15 cellular contexts compared by ENCODE assay signal in genomic region chr1:8652607-8653046, GRCh38.
DNase-seq lines count a peak whose midpoint lies in the region; ATAC-seq and TF ChIP-seq lines count a peak whose summit lies in the region.
"Had no signal": no experiment of that assay in that cellular context is flagged by ENCODE, and none has a peak within 500 bp of the region (broad histone marks: within the 10 kb centered on the region; RNA-seq: fewer than 3 reads in every experiment).

No MANE protein-coding gene starts in this region.

- H3K9me3 Mint-ChIP-seq in activated naive CD4-positive, alpha-beta T cell treated with anti-CD3 and anti-CD28 coated beads, Interleukin-2, amount 10 ng/mL, durations not matched to agents 7 days and 5 days: no peaks in the 10 kb centered on the region
- no peaks in the 10 kb centered on the region for H3K9me3 Mint-ChIP-seq in activated CD8-positive, alpha-beta T cell treated with anti-CD3 and anti-CD28 coated beads, Interleukin-2, amount 10 ng/mL, durations not matched to agents 7 days and 5 days (ENCODE audit: insufficient read depth)
- H3K9me3 Mint-ChIP-seq in stimulated activated naive CD8-positive, alpha-beta T cell treated with anti-CD3 and anti-CD28 coated beads, Interleukin-15, amount 100 ng/mL, for 72 hours: no peaks in the 10 kb centered on the region
- H3K9me3 Mint-ChIP-seq: T-cell had no signal

- DNase-seq in activated naive CD4-positive, alpha-beta T cell treated with anti-CD3 and anti-CD28 coated beads, Interleukin-2, amount 10 ng/mL, durations not matched to agents 7 days and 5 days: no peak
- DNase-seq in activated naive CD4-positive, alpha-beta T cell treated with Interleukin-2 at 50 U/mL for 16 hours: no peak
- DNase-seq in activated CD8-positive, alpha-beta T cell treated with anti-CD3 and anti-CD28 coated beads, Interleukin-2, amount 10 ng/mL, durations not matched to agents 7 days and 5 days: no peak
- DNase-seq in left colon (no peak), GM20000 (ENCODE audit: low spot score) (no peak), vagina (ENCODE audit: extremely low spot score in 2 of 2) (no peak)
- DNase-seq in stimulated activated naive CD8-positive, alpha-beta T cell treated with anti-CD3 and anti-CD28 coated beads, Interleukin-15, amount 100 ng/mL, for 72 hours: no peak
- DNase-seq: caudate nucleus; GDM1; islet precursor cell; NCI-H1417; NK-92 treated with Interleukin-12 subunit alpha and Interleukin-12 subunit beta, amount 100 ng/mL, for 24 hours; stimulated activated CD4-positive, alpha-beta T cell treated with anti-CD3 and anti-CD28 coated beads, Interleukin-2, amount 100 ng/mL, for 48 hours had no signal

- peaks cover 19% of the 10 kb centered on the region for H3K4me1 ChIP-seq in vagina

- no peaks in the 10 kb centered on the region for H3K27me3 ChIP-seq in vagina

- TF ChIP-seq CTCF in GM20000 (IDR thresholded peaks at IDR 0.05; ENCODE audit: extremely low read depth, missing control alignments) (no peak), vagina (IDR thresholded peaks at IDR 0.05) (no peak)

- POLR2A ChIA-PET in activated CD8-positive, alpha-beta T cell treated with anti-CD3 and anti-CD28 coated beads, Interleukin-2, amount 10 ng/mL, durations not matched to agents 7 days and 5 days (lab: Charles Lee): interaction anchor here (1.1 kb wide), 1 partner anchor 96 kb away, joined by 4 read pairs; no protein-coding TSS in a partner anchor

- peaks cover 55% of the 10 kb centered on the region for H3K36me3 Mint-ChIP-seq in activated naive CD4-positive, alpha-beta T cell treated with anti-CD3 and anti-CD28 coated beads, Interleukin-2, amount 10 ng/mL, durations not matched to agents 7 days and 5 days
- H3K36me3 Mint-ChIP-seq in activated CD8-positive, alpha-beta T cell treated with anti-CD3 and anti-CD28 coated beads, Interleukin-2, amount 10 ng/mL, durations not matched to agents 7 days and 5 days (ENCODE audit: low read depth): peaks cover 21% of the 10 kb centered on the region

- intact Hi-C loops in left colon (cut with DNase I, micrococcal nuclease): no loop called here
- intact Hi-C loops in vagina (cut with DNase I): no loop called here

- peaks cover 0 to 4% of the 10 kb centered on the region in 2 donors for H3K36me3 ChIP-seq in vagina

- peaks cover 48% of the 10 kb centered on the region for H3K4me1 Mint-ChIP-seq in activated naive CD4-positive, alpha-beta T cell treated with anti-CD3 and anti-CD28 coated beads, Interleukin-2, amount 10 ng/mL, durations not matched to agents 7 days and 5 days
- H3K4me1 Mint-ChIP-seq in activated CD8-positive, alpha-beta T cell treated with anti-CD3 and anti-CD28 coated beads, Interleukin-2, amount 10 ng/mL, durations not matched to agents 7 days and 5 days (ENCODE audit: low read depth): peaks cover 42% of the 10 kb centered on the region
- peaks cover 42% of the 10 kb centered on the region for H3K4me1 Mint-ChIP-seq in stimulated activated naive CD8-positive, alpha-beta T cell treated with anti-CD3 and anti-CD28 coated beads, Interleukin-15, amount 100 ng/mL, for 72 hours

- no peak overlapping the region for H3K4me3 ChIP-seq in vagina

- H3K27ac ChIP-seq in vagina: no peak overlapping the region

- H3K27me3 Mint-ChIP-seq in activated naive CD4-positive, alpha-beta T cell treated with anti-CD3 and anti-CD28 coated beads, Interleukin-2, amount 10 ng/mL, durations not matched to agents 7 days and 5 days: no peaks in the 10 kb centered on the region
- no peaks in the 10 kb centered on the region for H3K27me3 Mint-ChIP-seq in activated CD8-positive, alpha-beta T cell treated with anti-CD3 and anti-CD28 coated beads, Interleukin-2, amount 10 ng/mL, durations not matched to agents 7 days and 5 days (ENCODE audit: low read depth)
- no peaks in the 10 kb centered on the region for H3K27me3 Mint-ChIP-seq in stimulated activated naive CD8-positive, alpha-beta T cell treated with anti-CD3 and anti-CD28 coated beads, Interleukin-15, amount 100 ng/mL, for 72 hours
- H3K27me3 Mint-ChIP-seq: T-cell had no signal

- H3K4me3 Mint-ChIP-seq in activated naive CD4-positive, alpha-beta T cell treated with anti-CD3 and anti-CD28 coated beads, Interleukin-2, amount 10 ng/mL, durations not matched to agents 7 days and 5 days: no peak overlapping the region
- H3K4me3 Mint-ChIP-seq in activated CD8-positive, alpha-beta T cell treated with anti-CD3 and anti-CD28 coated beads, Interleukin-2, amount 10 ng/mL, durations not matched to agents 7 days and 5 days: no peak overlapping the region
- no peak overlapping the region for H3K4me3 Mint-ChIP-seq in stimulated activated naive CD8-positive, alpha-beta T cell treated with anti-CD3 and anti-CD28 coated beads, Interleukin-15, amount 100 ng/mL, for 72 hours
- H3K4me3 Mint-ChIP-seq: T-cell had no signal

- peak overlapping the region; percentile 86 for H3K27ac Mint-ChIP-seq in activated naive CD4-positive, alpha-beta T cell treated with anti-CD3 and anti-CD28 coated beads, Interleukin-2, amount 10 ng/mL, durations not matched to agents 7 days and 5 days
- H3K27ac Mint-ChIP-seq in activated CD8-positive, alpha-beta T cell treated with anti-CD3 and anti-CD28 coated beads, Interleukin-2, amount 10 ng/mL, durations not matched to agents 7 days and 5 days: peak overlapping the region; percentile 83
- no peak overlapping the region for H3K27ac Mint-ChIP-seq in stimulated activated naive CD8-positive, alpha-beta T cell treated with anti-CD3 and anti-CD28 coated beads, Interleukin-15, amount 100 ng/mL, for 72 hours

- no peak for ATAC-seq in activated CD8-positive, alpha-beta T cell treated with anti-CD3 and anti-CD28 coated beads, Interleukin-2, amount 10 ng/mL, durations not matched to agents 7 days and 5 days
- ATAC-seq in left colon (peak; percentile 31), GM19463 (IDR thresholded peaks at IDR 0.05; ENCODE audit: unreplicated experiment) (no peak)
- ATAC-seq in stimulated activated naive CD8-positive, alpha-beta T cell treated with anti-CD3 and anti-CD28 coated beads, Interleukin-15, amount 100 ng/mL, for 72 hours: peak; percentile 67
- ATAC-seq: T-cell had no signal

- CTCF ChIA-PET in activated naive CD4-positive, alpha-beta T cell treated with anti-CD3 and anti-CD28 coated beads, Interleukin-2, amount 10 ng/mL, durations not matched to agents 7 days and 5 days (lab: Charles Lee): interaction anchor here (0.7 to 1.3 kb wide), 3 partner anchors 13 to 92 kb away, joined by 3 to 4 read pairs (median 4); no protein-coding TSS in a partner anchor
- CTCF ChIA-PET in activated CD8-positive, alpha-beta T cell treated with anti-CD3 and anti-CD28 coated beads, Interleukin-2, amount 10 ng/mL, durations not matched to agents 7 days and 5 days (lab: Charles Lee): interaction anchor here (1.8 to 5.8 kb wide), 4 partner anchors 18 to 197 kb away, joined by 5 to 38 read pairs (median 8); no protein-coding TSS in a partner anchor

- TF ChIP-seq POLR2A in vagina (IDR thresholded peaks at IDR 0.05): no peak

- no peaks in the 10 kb centered on the region for H3K9me3 ChIP-seq in vagina

Comparison
In these comparisons a context has a peak if more than half of its experiments do, and no peak if none do; other contexts are left out.
1. H3K27ac Mint-ChIP-seq: peak in activated naive CD4-positive, alpha-beta T cell treated with anti-CD3 and anti-CD28 coated beads, Interleukin-2, amount 10 ng/mL, durations not matched to agents 7 days and 5 days (single experiment) and activated CD8-positive, alpha-beta T cell treated with anti-CD3 and anti-CD28 coated beads, Interleukin-2, amount 10 ng/mL, durations not matched to agents 7 days and 5 days (single experiment); none in stimulated activated naive CD8-positive, alpha-beta T cell treated with anti-CD3 and anti-CD28 coated beads, Interleukin-15, amount 100 ng/mL, for 72 hours (0 of 2).
2. ATAC-seq: peak in left colon (single experiment) and stimulated activated naive CD8-positive, alpha-beta T cell treated with anti-CD3 and anti-CD28 coated beads, Interleukin-15, amount 100 ng/mL, for 72 hours (single experiment); none in activated CD8-positive, alpha-beta T cell treated with anti-CD3 and anti-CD28 coated beads, Interleukin-2, amount 10 ng/mL, durations not matched to agents 7 days and 5 days (single experiment) and GM19463 (single experiment).